9 cellular contexts compared by ENCODE assay signal in genomic region chr15:37880009-37880834, GRCh38. TPM values are rescaled to one million over a fixed set of nuclear protein-coding genes. Genes with fewer than 3 reads are reported as not detected.
DNase-seq lines count a peak whose midpoint lies in the region; ATAC-seq and TF ChIP-seq lines count a peak whose summit lies in the region.
"Had no signal": no experiment of that assay in that cellular context is flagged by ENCODE, and none has a peak within 500 bp of the region (broad histone marks: within the 10 kb centered on the region; RNA-seq: fewer than 3 reads in every experiment).

No MANE protein-coding gene starts in this region.

- ATAC-seq in gastroesophageal sphincter: no peak
- no peak for ATAC-seq in GM18870 (IDR thresholded peaks at IDR 0.05; ENCODE audit: unreplicated experiment)
- no peak for ATAC-seq in HG03139 (IDR thresholded peaks at IDR 0.05; ENCODE audit: unreplicated experiment)

- no peak overlapping the region for H3K4me2 ChIP-seq in Karpas-422 (ENCODE audit: low read depth, low read length, poor library complexity, severe bottlenecking)
- H3K4me2 ChIP-seq: BLaER1 treated with 17β-estradiol and CSF1 and Interleukin-3, amounts not matched to agents 10 nM and 100 nM had no signal

- no peak for TF ChIP-seq EP300 in gastroesophageal sphincter (IDR thresholded peaks at IDR 0.05)

- H3K27ac ChIP-seq in Karpas-422 (ENCODE audit: low read length) (no peak overlapping the region), gastroesophageal sphincter (no peak overlapping the region)
- H3K27ac ChIP-seq: BLaER1 treated with 17β-estradiol and CSF1 and Interleukin-3, amounts not matched to agents 10 nM and 100 nM had no signal

- no peaks in the 10 kb centered on the region for H3K36me3 ChIP-seq in Karpas-422 (ENCODE audit: insufficient read depth, low read length)
- H3K36me3 ChIP-seq in gastroesophageal sphincter: no peaks in the 10 kb centered on the region
- H3K36me3 ChIP-seq: BLaER1 treated with 17β-estradiol and CSF1 and Interleukin-3, amounts not matched to agents 10 nM and 100 nM had no signal

- peak; percentile 34 to 71 (median 51) for TF ChIP-seq CTCF in gastroesophageal sphincter (IDR thresholded peaks at IDR 0.05)

- no peak overlapping the region for H3K9ac ChIP-seq in Karpas-422 (ENCODE audit: low read length)
- H3K9ac ChIP-seq: BLaER1 treated with 17β-estradiol and CSF1 and Interleukin-3, amounts not matched to agents 10 nM and 100 nM had no signal

- H4K20me1 ChIP-seq in Karpas-422 (ENCODE audit: insufficient read depth, low read depth, low read length): no peaks in the 10 kb centered on the region
- H4K20me1 ChIP-seq: BLaER1 treated with 17β-estradiol and CSF1 and Interleukin-3, amounts not matched to agents 10 nM and 100 nM had no signal

- 19% methylated on average over 8 to 12 of the region's 12 CpGs for WGBS in gastroesophageal sphincter (ENCODE audit: low coverage in 1 of 2), 2 donors

- H3K9me3 ChIP-seq in Karpas-422 (ENCODE audit: low read length) (no peaks in the 10 kb centered on the region), gastroesophageal sphincter (no peaks in the 10 kb centered on the region)
- H3K9me3 ChIP-seq: BLaER1 treated with 17β-estradiol and CSF1 and Interleukin-3, amounts not matched to agents 10 nM and 100 nM had no signal

- no peaks in the 10 kb centered on the region for H3K79me2 ChIP-seq in Karpas-422 (ENCODE audit: low read length)

- DNase-seq in NCI-H1417 (lab: John Stamatoyannopoulos, UW) (peak; percentile 33 to 88 (median 43)), NCI-H1417 treated with DMSO at 0.1 percent for 48 hours (lab: John Stamatoyannopoulos, UW) (no peak), Karpas-422 (peak; percentile 70), SK-MEL-5 (ENCODE audit: low read depth, low spot score) (peak; percentile 45), skeletal muscle cell (ENCODE audit: low read depth) (peak; percentile 60)

- H3K9me2 ChIP-seq in Karpas-422 (replicated peaks; ENCODE audit: insufficient read depth, low read length): no peaks in the 10 kb centered on the region

- H3K27me3 ChIP-seq in Karpas-422 (ENCODE audit: low read length) (no peaks in the 10 kb centered on the region), gastroesophageal sphincter (no peaks in the 10 kb centered on the region)
- H3K27me3 ChIP-seq: BLaER1 treated with 17β-estradiol and CSF1 and Interleukin-3, amounts not matched to agents 10 nM and 100 nM had no signal

- no peak for TF ChIP-seq POLR2A in gastroesophageal sphincter (IDR thresholded peaks at IDR 0.05)

- H2AFZ ChIP-seq in Karpas-422 (ENCODE audit: low read length): no peak overlapping the region

- H3K4me1 ChIP-seq in Karpas-422 (ENCODE audit: low read length) (no peaks in the 10 kb centered on the region), gastroesophageal sphincter (no peaks in the 10 kb centered on the region)
- H3K4me1 ChIP-seq: BLaER1 treated with 17β-estradiol and CSF1 and Interleukin-3, amounts not matched to agents 10 nM and 100 nM had no signal

- H3K4me3 ChIP-seq in Karpas-422 (ENCODE audit: low read length) (no peak overlapping the region), gastroesophageal sphincter (no peak overlapping the region), skeletal muscle cell (ENCODE audit: low read depth, low read length) (no peak overlapping the region)
- H3K4me3 ChIP-seq: BLaER1 treated with 17β-estradiol and CSF1 and Interleukin-3, amounts not matched to agents 10 nM and 100 nM had no signal

- in situ Hi-C loops in SK-MEL-5 (cut with HindIII; ENCODE audit: low pct_unique_long_range_greater_than_20kb, low sequenced_read_pairs): no loop called here

RNA-seq across cellular contexts. Expression of gene TMCO5A, which starts 54.2 kb away (rescaled TPM):
- total RNA-seq in Karpas-422 (2014; rRNA removed; shearing (Covaris generic); ENCODE audit: low replicate concordance): not detected in 2 replicates
- not detected in 2 replicates for total RNA-seq in SK-MEL-5 (2014; rRNA removed; shearing (Covaris generic))
- not detected in 2 replicates for polyA plus RNA-seq in SK-MEL-5 (2015; cell fraction: cytosol; rRNA removed)
- polyA plus RNA-seq in SK-MEL-5 (2015; cell fraction: nucleus; rRNA removed): not detected in 2 replicates
- total RNA-seq in gastroesophageal sphincter: not detected
